12 cellular contexts compared by ENCODE assay signal in genomic region chr16:72878301-72879269, GRCh38.
DNase-seq lines count a peak whose midpoint lies in the region; ATAC-seq, FAIRE-seq and TF ChIP-seq lines count a peak whose summit lies in the region.
"Had no signal": no experiment of that assay in that cellular context is flagged by ENCODE, and none has a peak within 500 bp of the region (broad histone marks: within the 10 kb centered on the region; RNA-seq: fewer than 3 reads in every experiment).

No MANE protein-coding gene starts in this region.

- peaks cover 7% of the 10 kb centered on the region for H3K27me3 Mint-ChIP-seq in activated CD8-positive, alpha-beta T cell treated with anti-CD3 and anti-CD28 coated beads, Interleukin-2, amount 10 ng/mL, durations not matched to agents 7 days and 5 days (ENCODE audit: low read depth)
- H3K27me3 Mint-ChIP-seq in activated CD8-positive, alpha-beta T cell treated with anti-CD3 and anti-CD28 coated beads for 36 hours, result peaks cover 3% of the 10 kb centered on the region

- no peak overlapping the region for H2BK20ac ChIP-seq in H1 (ENCODE audit: low read length)

- intact Hi-C loops in activated CD8-positive, alpha-beta T cell treated with anti-CD3 and anti-CD28 coated beads for 36 hours (cut with micrococcal nuclease), result no loop called here
- intact Hi-C loops in right lobe of liver (cut with DNase I), result no loop called here
- intact Hi-C loops in uterus (cut with DNase I; ENCODE audit: low total_unique reads), result no loop called here

- H4K20me1 ChIP-seq in H1 (replicated peaks in 1 of 2; ENCODE audit: control insufficient read depth in 1 of 2, insufficient read depth in 2 of 2, low read length in 2 of 2), result peaks cover 0 to 2% of the 10 kb centered on the region in 2 experiments

- H2AK5ac ChIP-seq in H1 (ENCODE audit: low read depth, low read length), result 0 out of 2 replicates have a peak overlapping the region, but pooled peaks have one; percentile 24

- H3K36me3 Mint-ChIP-seq in activated CD8-positive, alpha-beta T cell treated with anti-CD3 and anti-CD28 coated beads, Interleukin-2, amount 10 ng/mL, durations not matched to agents 7 days and 5 days (ENCODE audit: low read depth), result peaks cover 2% of the 10 kb centered on the region
- H3K36me3 Mint-ChIP-seq in activated CD8-positive, alpha-beta T cell treated with anti-CD3 and anti-CD28 coated beads for 36 hours (ENCODE audit: low read depth), result no peaks in the 10 kb centered on the region

- TF ChIP-seq CTCF in activated CD8-positive, alpha-beta T cell treated with anti-CD3 and anti-CD28 coated beads for 36 hours (IDR thresholded peaks at IDR 0.05), result no peak
- no peak for TF ChIP-seq CTCF in H1 (IDR thresholded peaks at IDR 0.05; ENCODE audit: control extremely low read depth in 1 of 3, insufficient read depth in 1 of 3, low read depth in 1 of 3, low read length in 3 of 3)
- TF ChIP-seq CTCF in right lobe of liver (IDR thresholded peaks at IDR 0.05), result no peak
- TF ChIP-seq CTCF in uterus (IDR thresholded peaks at IDR 0.05), result no peak

- ATAC-seq in activated CD8-positive, alpha-beta T cell treated with anti-CD3 and anti-CD28 coated beads, Interleukin-2, amount 10 ng/mL, durations not matched to agents 7 days and 5 days, result no peak
- no peak for ATAC-seq in activated CD8-positive, alpha-beta T cell treated with anti-CD3 and anti-CD28 coated beads for 36 hours
- ATAC-seq in right lobe of liver, result peak; percentile 68 to 80 (median 76)
- no peak for ATAC-seq in HG03432 (IDR thresholded peaks at IDR 0.05; ENCODE audit: unreplicated experiment)
- no peak for ATAC-seq in GM21423 (IDR thresholded peaks at IDR 0.05; ENCODE audit: unreplicated experiment)
- ATAC-seq: stimulated activated naive B cell treated with anti-CD40 and anti-IgM and Interleukin-4, amounts not matched to agents 10 μg/mL and 1 μg/mL and 100 μg/mL, for 72 hours had no signal

- no peak overlapping the region for H3K56ac ChIP-seq in H1 (replicated peaks; ENCODE audit: insufficient read length, low read depth, low read length)

- H3K4me1 Mint-ChIP-seq in activated CD8-positive, alpha-beta T cell treated with anti-CD3 and anti-CD28 coated beads, Interleukin-2, amount 10 ng/mL, durations not matched to agents 7 days and 5 days (ENCODE audit: low read depth), result peaks cover 47% of the 10 kb centered on the region
- H3K4me1 Mint-ChIP-seq in activated CD8-positive, alpha-beta T cell treated with anti-CD3 and anti-CD28 coated beads for 36 hours (ENCODE audit: low read depth), result peaks cover 16% of the 10 kb centered on the region

- H3K9me3 ChIP-seq in H1 (ENCODE audit: insufficient read depth in 2 of 2, low read depth in 1 of 2, low read length in 1 of 2), result no peaks in the 10 kb centered on the region
- no peaks in the 10 kb centered on the region for H3K9me3 ChIP-seq in right lobe of liver
- no peaks in the 10 kb centered on the region for H3K9me3 ChIP-seq in uterus

- TF ChIP-seq EP300 in H1 (IDR thresholded peaks at IDR 0.05; ENCODE audit: borderline replicate concordance in 1 of 2, low read depth in 2 of 2, low read length in 2 of 2), result no peak

- H3K4me1 ChIP-seq in H1 (replicated peaks in 1 of 4; ENCODE audit: control insufficient read depth in 3 of 4, insufficient read depth in 4 of 4, low read length in 3 of 4) (no peaks in the 10 kb centered on the region), right lobe of liver (peaks cover 0 to 34% (median 13%) of the 10 kb centered on the region in 4 donors), uterus (peaks cover 0 to 7% of the 10 kb centered on the region in 2 donors)

- H3K79me2 ChIP-seq in H1 (ENCODE audit: control insufficient read depth in 1 of 2, insufficient read depth in 2 of 2, low read length in 2 of 2), result no peaks in the 10 kb centered on the region

- H2BK15ac ChIP-seq in H1 (ENCODE audit: low read length), result no peak overlapping the region

- no peak overlapping the region for H2AFZ ChIP-seq in H1 (ENCODE audit: low read length)

- H3K14ac ChIP-seq in H1 (ENCODE audit: insufficient read length), result no peak overlapping the region

- no peaks in the 10 kb centered on the region for H3K79me1 ChIP-seq in H1 (ENCODE audit: low read depth, low read length)

- H2BK120ac ChIP-seq in H1 (replicated peaks; ENCODE audit: low read depth, low read length), result no peak overlapping the region

- H3K36me3 ChIP-seq in H1 (ENCODE audit: control insufficient read depth in 2 of 4, insufficient read depth in 4 of 4, low read length in 3 of 4), result no peaks in the 10 kb centered on the region
- H3K36me3 ChIP-seq in right lobe of liver, result no peaks in the 10 kb centered on the region
- no peaks in the 10 kb centered on the region for H3K36me3 ChIP-seq in uterus

- WGBS in H1 (ENCODE audit: extremely low coverage in 1 of 2, insufficient coverage in 1 of 2, insufficient read length in 1 of 2, insufficient replicate concordance in 2 of 2, low coverage in 1 of 2, low lambda C conversion rate in 2 of 2, missing lambda C conversion rate in 1 of 2), 2 experiments, result 93% methylated on average over 19 of the region's 19 CpGs; no CpG with 5 or more reads in 1 of the 2 experiments
- WGBS in right lobe of liver (ENCODE audit: insufficient coverage, low coverage, low lambda C conversion rate, missing lambda C conversion rate), result 47% methylated on average over 10 of the region's 19 CpGs

- H3K23me2 ChIP-seq in H1 (ENCODE audit: low read depth, low read length), result no peaks in the 10 kb centered on the region

- 0 out of 2 replicates have a peak overlapping the region, but pooled peaks have one; percentile 39 for H2BK12ac ChIP-seq in H1 (ENCODE audit: low read depth, low read length)

- H3K9ac ChIP-seq in H1 (replicated peaks in 1 of 4; ENCODE audit: extremely low read depth in 1 of 4, low read depth in 3 of 4, low read length in 3 of 4), result no peak overlapping the region

- H3K27ac ChIP-seq in H1 (ENCODE audit: low read depth, low read length) (no peak overlapping the region), right lobe of liver (peak overlapping the region; percentile 50 to 68 (median 51)), uterus (peak overlapping the region; percentile 7 to 40)

- no peak for DNase-seq in activated CD8-positive, alpha-beta T cell treated with anti-CD3 and anti-CD28 coated beads, Interleukin-2, amount 10 ng/mL, durations not matched to agents 7 days and 5 days
- DNase-seq in activated CD8-positive, alpha-beta T cell treated with anti-CD3 and anti-CD28 coated beads for 36 hours, result no peak
- DNase-seq in H1 (ENCODE audit: low read depth in 1 of 2, low spot score in 2 of 2) (no peak), right lobe of liver (peak; percentile 53 to 67 (median 65)), uterus (peak in 1 of 2 donors; percentile 36), NCI-H2227 treated with DMSO at 0.1 percent for 48 hours (lab: John Stamatoyannopoulos, UW) (no peak)
- DNase-seq: cerebellar nuclear complex; NCI-H146; stimulated activated naive B cell treated with anti-CD40 and anti-IgM and Interleukin-4, amounts not matched to agents 10 μg/mL and 1 μg/mL and 100 μg/mL, for 72 hours had no signal

- H2BK5ac ChIP-seq in H1 (ENCODE audit: low read depth, low read length), result no peak overlapping the region

- H4K91ac ChIP-seq in H1 (replicated peaks; ENCODE audit: insufficient read length, low read length), result no peak overlapping the region

- H3K27me3 ChIP-seq in H1 (replicated peaks in 1 of 4; ENCODE audit: control insufficient read depth in 3 of 4, extremely low read depth in 1 of 4, insufficient read depth in 3 of 4, low read length in 3 of 4) (no peaks in the 10 kb centered on the region), right lobe of liver (no peaks in the 10 kb centered on the region), uterus (no peaks in the 10 kb centered on the region)

- no peak overlapping the region for H4K5ac ChIP-seq in H1 (ENCODE audit: insufficient read length, low read depth, low read length)

- no peak overlapping the region for H3K18ac ChIP-seq in H1 (ENCODE audit: extremely low read depth, low read length)

- H3K4me3 Mint-ChIP-seq in activated CD8-positive, alpha-beta T cell treated with anti-CD3 and anti-CD28 coated beads, Interleukin-2, amount 10 ng/mL, durations not matched to agents 7 days and 5 days, result no peak overlapping the region
- no peak overlapping the region for H3K4me3 Mint-ChIP-seq in activated CD8-positive, alpha-beta T cell treated with anti-CD3 and anti-CD28 coated beads for 36 hours
- H3K4me3 Mint-ChIP-seq: stimulated activated naive B cell treated with anti-CD40 and anti-IgM and Interleukin-4, amounts not matched to agents 10 μg/mL and 1 μg/mL and 100 μg/mL, for 72 hours had no signal

- no peak for TF ChIP-seq RAD21 in H1 (IDR thresholded peaks at IDR 0.05 in 1 of 2, conservative IDR thresholded peaks at IDR 0.05 in 1 of 2; ENCODE audit: low read depth in 2 of 2, low read length in 2 of 2)

- no peak overlapping the region for H4K8ac ChIP-seq in H1 (ENCODE audit: extremely low read depth, insufficient read depth, low read length)

- H3K27ac Mint-ChIP-seq in activated CD8-positive, alpha-beta T cell treated with anti-CD3 and anti-CD28 coated beads, Interleukin-2, amount 10 ng/mL, durations not matched to agents 7 days and 5 days, result peak overlapping the region; percentile 20
- no peak overlapping the region for H3K27ac Mint-ChIP-seq in activated CD8-positive, alpha-beta T cell treated with anti-CD3 and anti-CD28 coated beads for 36 hours
- H3K27ac Mint-ChIP-seq: stimulated activated naive B cell treated with anti-CD40 and anti-IgM and Interleukin-4, amounts not matched to agents 10 μg/mL and 1 μg/mL and 100 μg/mL, for 72 hours had no signal

- H3K4me3 ChIP-seq in H1 (ENCODE audit: extremely low read depth in 1 of 4, insufficient read depth in 2 of 4, low read depth in 3 of 4, low read length in 4 of 4), result no peak overlapping the region
- no peak overlapping the region for H3K4me3 ChIP-seq in right lobe of liver
- H3K4me3 ChIP-seq in uterus, result no peak overlapping the region

- CTCF ChIA-PET in activated CD8-positive, alpha-beta T cell treated with anti-CD3 and anti-CD28 coated beads, Interleukin-2, amount 10 ng/mL, durations not matched to agents 7 days and 5 days (lab: Charles Lee), result interaction anchor here (1.1 kb wide), 1 partner anchor 22 kb away, joined by 3 read pairs; no protein-coding TSS in a partner anchor
- CTCF ChIA-PET in activated CD8-positive, alpha-beta T cell treated with anti-CD3 and anti-CD28 coated beads for 36 hours (lab: Charles Lee), result no interaction called here
- CTCF ChIA-PET in H1 (lab: Charles Lee; ENCODE audit: partially characterized antibody), result interaction anchor here (0.9 to 1.4 kb wide), 2 partner anchors 15 to 21 kb away, joined by 3 to 4 read pairs; no protein-coding TSS in a partner anchor

- POLR2A ChIA-PET in activated CD8-positive, alpha-beta T cell treated with anti-CD3 and anti-CD28 coated beads, Interleukin-2, amount 10 ng/mL, durations not matched to agents 7 days and 5 days (lab: Charles Lee), result no interaction called here
- POLR2A ChIA-PET in activated CD8-positive, alpha-beta T cell treated with anti-CD3 and anti-CD28 coated beads for 36 hours (lab: Charles Lee), result no interaction called here
- POLR2A ChIA-PET in H1 (lab: Charles Lee; ENCODE audit: partially characterized antibody), result interaction anchor here (0.9 kb wide), 1 partner anchor 10 kb away, joined by 3 read pairs; no protein-coding TSS in a partner anchor

- H3K4me2 ChIP-seq in H1 (ENCODE audit: insufficient read depth in 1 of 2, low read depth in 2 of 2, low read length in 2 of 2), result no peak overlapping the region

- TF ChIP-seq POLR2A in H1 (IDR thresholded peaks at IDR 0.05; ENCODE audit: control extremely low read depth in 1 of 2, low read depth in 2 of 2, low read length in 2 of 2), result no peak
- no peak for TF ChIP-seq POLR2A in right lobe of liver (IDR thresholded peaks at IDR 0.05)
- TF ChIP-seq POLR2A in uterus (IDR thresholded peaks at IDR 0.05), result no peak

- FAIRE-seq in H1 (lab: Jason Lieb, UNC), result no peak
- FAIRE-seq: GM19239 had no signal

- H3K9me3 Mint-ChIP-seq in activated CD8-positive, alpha-beta T cell treated with anti-CD3 and anti-CD28 coated beads, Interleukin-2, amount 10 ng/mL, durations not matched to agents 7 days and 5 days (ENCODE audit: insufficient read depth), result no peaks in the 10 kb centered on the region
- no peaks in the 10 kb centered on the region for H3K9me3 Mint-ChIP-seq in activated CD8-positive, alpha-beta T cell treated with anti-CD3 and anti-CD28 coated beads for 36 hours
- H3K9me3 Mint-ChIP-seq: stimulated activated naive B cell treated with anti-CD40 and anti-IgM and Interleukin-4, amounts not matched to agents 10 μg/mL and 1 μg/mL and 100 μg/mL, for 72 hours had no signal

- no peak overlapping the region for H3K4ac ChIP-seq in H1 (replicated peaks; ENCODE audit: insufficient read length, low read depth, low read length)

- H3K23ac ChIP-seq in H1 (ENCODE audit: insufficient read length), result no peak overlapping the region

Comparison
In these comparisons a context has a peak if more than half of its experiments do, and no peak if none do; other contexts are left out.
1. ATAC-seq: peak in right lobe of liver (4 of 4); none in activated CD8-positive, alpha-beta T cell treated with anti-CD3 and anti-CD28 coated beads, Interleukin-2, amount 10 ng/mL, durations not matched to agents 7 days and 5 days (single experiment), activated CD8-positive, alpha-beta T cell treated with anti-CD3 and anti-CD28 coated beads for 36 hours (single experiment), HG03432 (single experiment) and GM21423 (single experiment).
2. DNase-seq: peak in right lobe of liver (3 of 3); none in activated CD8-positive, alpha-beta T cell treated with anti-CD3 and anti-CD28 coated beads, Interleukin-2, amount 10 ng/mL, durations not matched to agents 7 days and 5 days (single experiment), activated CD8-positive, alpha-beta T cell treated with anti-CD3 and anti-CD28 coated beads for 36 hours (single experiment), H1 (0 of 2) and NCI-H2227 treated with DMSO at 0.1 percent for 48 hours (single experiment).